7 cellular contexts compared by ENCODE assay signal in genomic region chr19:54136086-54136863, GRCh38. TPM values are rescaled to one million over a fixed set of nuclear protein-coding genes. Genes with fewer than 3 reads are reported as not detected.
DNase-seq lines count a peak whose midpoint lies in the region; ATAC-seq and TF ChIP-seq lines count a peak whose summit lies in the region.

No MANE protein-coding gene starts in this region.

- H3K36me3 ChIP-seq in MG63 (peaks cover 29% of the 10 kb centered on the region), mucosa of stomach (ENCODE audit: control insufficient read depth, insufficient read depth, low read length) (no peaks in the 10 kb centered on the region)

- H3K27me3 ChIP-seq in MG63 (no peaks in the 10 kb centered on the region), mucosa of stomach (ENCODE audit: control insufficient read depth, insufficient read depth, low read length) (peaks cover 5% of the 10 kb centered on the region)

- no peak for TF ChIP-seq CTCF in GM12865 (IDR thresholded peaks at IDR 0.05; ENCODE audit: insufficient read depth, low read depth, low read length, missing control alignments)
- TF ChIP-seq CTCF in choroid plexus epithelial cell (conservative IDR thresholded peaks at IDR 0.05; ENCODE audit: low read depth, low read length), result no peak

- no peak for ATAC-seq in GM19397 (IDR thresholded peaks at IDR 0.05; ENCODE audit: unreplicated experiment)
- no peak for ATAC-seq in GM19467 (IDR thresholded peaks at IDR 0.05; ENCODE audit: unreplicated experiment)

- H3K4me1 ChIP-seq in mucosa of stomach (ENCODE audit: control insufficient read depth, insufficient read depth, low read length), result peaks cover 24% of the 10 kb centered on the region

- no peaks in the 10 kb centered on the region for H3K9me3 ChIP-seq in MG63
- H3K9me3 ChIP-seq in mucosa of stomach (ENCODE audit: control insufficient read depth, low read length), result no peaks in the 10 kb centered on the region

- H3K9ac ChIP-seq in mucosa of stomach (ENCODE audit: low read length), result peak overlapping the region; percentile 55

- DNase-seq in GM12865 (ENCODE audit: low read depth) (no peak), MG63 (peak; percentile 26), choroid plexus epithelial cell (ENCODE audit: low read depth) (no peak), cerebellar cortex (ENCODE audit: low spot score) (no peak)

- peak overlapping the region; percentile 81 for H3K4me3 ChIP-seq in GM12865 (ENCODE audit: low read depth, low read length)
- peak overlapping the region; percentile 55 for H3K4me3 ChIP-seq in MG63
- H3K4me3 ChIP-seq in choroid plexus epithelial cell (ENCODE audit: low read depth, low read length), result peak overlapping the region; percentile 66
- H3K4me3 ChIP-seq in mucosa of stomach (ENCODE audit: low read length), result peak overlapping the region; percentile 65

RNA-seq across cellular contexts. Expression of gene CNOT3, which starts 1.3 kb away (rescaled TPM):
- 9.0 and 38.0 TPM in 2 replicates for total RNA-seq in MG63 (2014; rRNA removed; shearing (Covaris generic); ENCODE audit: low replicate concordance)

RNA-seq across cellular contexts. Expression of gene PRPF31, which starts 20.7 kb away (rescaled TPM):
- 88.3 and 112 TPM in 2 replicates for total RNA-seq in MG63 (2014; rRNA removed; shearing (Covaris generic); ENCODE audit: low replicate concordance)

RNA-seq across cellular contexts. Expression of gene TFPT, which starts 20.8 kb away (rescaled TPM):
- total RNA-seq in MG63 (2014; rRNA removed; shearing (Covaris generic); ENCODE audit: low replicate concordance), result 23.9 and 36.5 TPM in 2 replicates

RNA-seq across cellular contexts. Expression of gene LENG1, which starts 23.2 kb away (rescaled TPM):
- 11.1 and 18.2 TPM in 2 replicates for total RNA-seq in MG63 (2014; rRNA removed; shearing (Covaris generic); ENCODE audit: low replicate concordance)

RNA-seq across cellular contexts. Expression of gene NDUFA3, which starts 33.6 kb away (rescaled TPM):
- 4.8 and 23.1 TPM in 2 replicates for total RNA-seq in MG63 (2014; rRNA removed; shearing (Covaris generic); ENCODE audit: low replicate concordance)
